ENCODE assay signal across 1 cellular context in the genomic region with DNA sequence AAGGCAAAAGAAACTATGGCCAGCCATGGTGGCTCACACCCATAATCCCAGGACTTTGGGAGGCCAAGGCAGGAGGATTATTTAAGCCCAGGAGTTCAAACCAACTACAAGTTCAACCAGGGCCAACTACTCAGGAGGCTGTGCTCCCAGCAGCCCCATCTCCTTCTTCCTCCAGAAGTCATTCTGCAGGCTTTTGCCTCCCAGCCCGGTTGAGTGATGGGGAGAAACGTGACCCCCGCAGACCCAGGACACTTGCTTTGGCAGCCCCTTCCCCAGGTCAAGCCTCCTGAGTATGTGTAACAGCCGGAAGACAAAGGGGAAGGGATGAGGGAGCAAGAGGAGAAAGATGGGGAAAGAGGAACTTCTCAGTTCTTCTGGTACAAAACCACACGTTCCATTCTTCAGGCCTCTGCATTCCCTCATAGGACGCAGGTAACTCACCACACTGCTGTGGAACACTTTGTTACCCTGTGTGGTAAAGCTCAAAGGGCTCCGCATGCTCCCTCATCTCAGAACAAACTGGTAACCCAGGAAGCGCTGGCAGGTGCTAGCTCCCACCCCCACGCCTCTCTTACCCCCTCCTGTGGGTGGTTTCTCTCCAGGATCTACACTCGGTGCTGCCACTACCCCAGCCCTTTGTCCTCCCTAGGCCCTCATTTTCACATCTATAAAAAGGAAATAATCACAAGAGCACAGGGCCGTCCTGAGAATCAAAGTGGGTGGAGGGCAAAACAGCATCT.
TF ChIP-seq lines count a peak whose summit lies in the region.

No MANE protein-coding gene starts in this region.

TF ChIP-seq in GM23338, 12 proteins besides CTCF, POLR2A, EP300 and RAD21 (continued from another document):
- TF ChIP-seq, protein P1, sequence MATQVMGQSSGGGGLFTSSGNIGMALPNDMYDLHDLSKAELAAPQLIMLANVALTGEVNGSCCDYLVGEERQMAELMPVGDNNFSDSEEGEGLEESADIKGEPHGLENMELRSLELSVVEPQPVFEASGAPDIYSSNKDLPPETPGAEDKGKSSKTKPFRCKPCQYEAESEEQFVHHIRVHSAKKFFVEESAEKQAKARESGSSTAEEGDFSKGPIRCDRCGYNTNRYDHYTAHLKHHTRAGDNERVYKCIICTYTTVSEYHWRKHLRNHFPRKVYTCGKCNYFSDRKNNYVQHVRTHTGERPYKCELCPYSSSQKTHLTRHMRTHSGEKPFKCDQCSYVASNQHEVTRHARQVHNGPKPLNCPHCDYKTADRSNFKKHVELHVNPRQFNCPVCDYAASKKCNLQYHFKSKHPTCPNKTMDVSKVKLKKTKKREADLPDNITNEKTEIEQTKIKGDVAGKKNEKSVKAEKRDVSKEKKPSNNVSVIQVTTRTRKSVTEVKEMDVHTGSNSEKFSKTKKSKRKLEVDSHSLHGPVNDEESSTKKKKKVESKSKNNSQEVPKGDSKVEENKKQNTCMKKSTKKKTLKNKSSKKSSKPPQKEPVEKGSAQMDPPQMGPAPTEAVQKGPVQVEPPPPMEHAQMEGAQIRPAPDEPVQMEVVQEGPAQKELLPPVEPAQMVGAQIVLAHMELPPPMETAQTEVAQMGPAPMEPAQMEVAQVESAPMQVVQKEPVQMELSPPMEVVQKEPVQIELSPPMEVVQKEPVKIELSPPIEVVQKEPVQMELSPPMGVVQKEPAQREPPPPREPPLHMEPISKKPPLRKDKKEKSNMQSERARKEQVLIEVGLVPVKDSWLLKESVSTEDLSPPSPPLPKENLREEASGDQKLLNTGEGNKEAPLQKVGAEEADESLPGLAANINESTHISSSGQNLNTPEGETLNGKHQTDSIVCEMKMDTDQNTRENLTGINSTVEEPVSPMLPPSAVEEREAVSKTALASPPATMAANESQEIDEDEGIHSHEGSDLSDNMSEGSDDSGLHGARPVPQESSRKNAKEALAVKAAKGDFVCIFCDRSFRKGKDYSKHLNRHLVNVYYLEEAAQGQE (IDR thresholded peaks at IDR 0.05; ENCODE audit: unreplicated experiment), result no peak
TF ChIP-seq in GM23338: peak in this region for 0.
